Comparison of ENCODE assay signal across 27 cellular contexts in genomic region chr18:64639536-64639935, GRCh38.
DNase-seq lines count a peak whose midpoint lies in the region; FAIRE-seq lines count a peak whose summit lies in the region.
"Had no signal": no experiment of that assay in that cellular context is flagged by ENCODE, and none has a peak within 500 bp of the region (broad histone marks: within the 10 kb centered on the region; RNA-seq: fewer than 3 reads in every experiment).

No MANE protein-coding gene starts in this region.

- no peak overlapping the region for H3K18ac ChIP-seq in mesenchymal stem cell (ENCODE audit: low read depth in 1 of 2, low read length in 2 of 2)

- DNase-seq in HS-5 (ENCODE audit: low read depth) (peak; percentile 31), T1000 (lab: John Stamatoyannopoulos, UW) (peak; percentile 2), mesenchymal stem cell (peak; percentile 2), urothelium cell line (ENCODE audit: low spot score) (peak; percentile 54), GM19240 (ENCODE audit: insufficient read length, low spot score) (no peak), NCI-H510A (lab: John Stamatoyannopoulos, UW) (no peak), activated gamma-delta T cell treated with Interleukin-2 at 50 U/mL for 16 hours (no peak)
- DNase-seq: Caco-2; CD4-positive, alpha-beta T cell; DMS 273 treated with DMSO at 0.1 percent for 48 hours; DMS79 treated with DMSO at 0.1 percent for 48 hours; GM23248; IMR-90; NCI-H1105; NCI-H146; NCI-H2029; NCI-H226; NCI-H524; NCI-H774; NK-92 treated with Interleukin-12 subunit alpha and Interleukin-12 subunit beta, amount 100 ng/mL, for 24 hours; Peyer's patch had no signal

- no peak overlapping the region for H2BK12ac ChIP-seq in mesenchymal stem cell (ENCODE audit: low read length in 2 of 2)

- WGBS in mesenchymal stem cell, result no CpG with 5 or more reads among the region's 1 CpG

- no peak overlapping the region for H3K4ac ChIP-seq in mesenchymal stem cell (ENCODE audit: low read depth in 1 of 2, low read length in 2 of 2)

- no peak overlapping the region for H2AFZ ChIP-seq in mesenchymal stem cell (ENCODE audit: low read depth, low read length)
- H2AFZ ChIP-seq: GM23248 had no signal

- H2BK15ac ChIP-seq in mesenchymal stem cell (ENCODE audit: low read depth, poor library complexity, severe bottlenecking), result no peak overlapping the region

- H3K9ac ChIP-seq in mesenchymal stem cell (ENCODE audit: low read length), result no peak overlapping the region
- H3K9ac ChIP-seq: BLaER1, GM23248, KMS-11 had no signal

- no peak overlapping the region for H4K8ac ChIP-seq in mesenchymal stem cell (ENCODE audit: low read length)

- H3K27ac ChIP-seq in mesenchymal stem cell (ENCODE audit: low read length, poor library complexity, severe bottlenecking), result no peak overlapping the region
- H3K27ac ChIP-seq: BLaER1, GM23248, HL-60, KMS-11, Peyer's patch, SJSA1 had no signal

- no peak overlapping the region for H3K4me2 ChIP-seq in mesenchymal stem cell (ENCODE audit: low read length, poor library complexity, severe bottlenecking)
- H3K4me2 ChIP-seq: BLaER1, KMS-11 had no signal

- no peaks in the 10 kb centered on the region for H3K27me3 ChIP-seq in mesenchymal stem cell (ENCODE audit: control insufficient read depth in 1 of 2, insufficient read depth in 1 of 2, low read length in 2 of 2)
- H3K27me3 ChIP-seq: BLaER1, Peyer's patch, SJSA1 had no signal

- no peaks in the 10 kb centered on the region for H3K4me1 ChIP-seq in mesenchymal stem cell (ENCODE audit: control insufficient read depth, insufficient read depth, low read depth, low read length)
- H3K4me1 ChIP-seq: BLaER1, Caco-2, HAP-1, Peyer's patch, SJSA1 had no signal

- H3K79me1 ChIP-seq in mesenchymal stem cell (replicated peaks; ENCODE audit: low read length, poor library complexity, severe bottlenecking), result no peaks in the 10 kb centered on the region

- H2BK120ac ChIP-seq in mesenchymal stem cell (ENCODE audit: low read depth, low read length), result no peak overlapping the region

- no peak overlapping the region for H4K91ac ChIP-seq in mesenchymal stem cell (ENCODE audit: low read length)

- no peak overlapping the region for H2BK5ac ChIP-seq in mesenchymal stem cell (ENCODE audit: low read depth, low read length, poor library complexity, severe bottlenecking)

- no peaks in the 10 kb centered on the region for H3K36me3 ChIP-seq in mesenchymal stem cell (ENCODE audit: control insufficient read depth in 1 of 2, insufficient read depth in 2 of 2, low read depth in 1 of 2, low read length in 2 of 2)
- H3K36me3 ChIP-seq: BLaER1, HAP-1, Peyer's patch, SJSA1 had no signal

- peaks cover 5% of the 10 kb centered on the region for H3K9me3 ChIP-seq in mesenchymal stem cell (ENCODE audit: control insufficient read depth, low read length)
- H3K9me3 ChIP-seq: BLaER1, Caco-2, HAP-1, Peyer's patch, SJSA1 had no signal

- H2AK5ac ChIP-seq in mesenchymal stem cell (ENCODE audit: low read length, severe bottlenecking), result no peak overlapping the region

- no peak for FAIRE-seq in urothelium cell line (lab: Jason Lieb, UNC)
- FAIRE-seq: GM12878 had no signal

- no peak overlapping the region for H3K4me3 ChIP-seq in mesenchymal stem cell (ENCODE audit: insufficient read depth in 1 of 2, low read depth in 1 of 2, low read length in 2 of 2)
- H3K4me3 ChIP-seq: BLaER1, GM12878, GM23248, HAP-1, Peyer's patch, SJSA1 had no signal

- H3K23ac ChIP-seq in mesenchymal stem cell (ENCODE audit: low read length in 2 of 2), result no peak overlapping the region

- no peak overlapping the region for H3K14ac ChIP-seq in mesenchymal stem cell (ENCODE audit: low read length in 2 of 2)

Comparison
In these comparisons a context has a peak if more than half of its experiments do, and no peak if none do; other contexts are left out.
1. DNase-seq: peak in HS-5 (single experiment), T1000 (single experiment), mesenchymal stem cell (single experiment) and urothelium cell line (single experiment); none in GM19240 (single experiment), NCI-H510A (single experiment) and activated gamma-delta T cell treated with Interleukin-2 at 50 U/mL for 16 hours (single experiment).